8 cellular contexts compared by ENCODE assay signal in genomic region chr16:25111403-25112166, GRCh38. TPM values are rescaled to one million over a fixed set of nuclear protein-coding genes. Genes with fewer than 3 reads are reported as not detected.
A peak's percentile ranks its signal among the peaks of the same experiment; 100 is the strongest.
DNase-seq lines count a peak whose midpoint lies in the region; ATAC-seq lines count a peak whose summit lies in the region.

Gene LCMT1 (plus strand): TSS chr16:25111742. CDS start chr16:25111884, 142 bp downstream.

- peaks cover 31% of the 10 kb centered on the region for H3K79me1 ChIP-seq in mesenchymal stem cell (replicated peaks; ENCODE audit: low read length, poor library complexity, severe bottlenecking)

- peaks cover 2% of the 10 kb centered on the region for H3K4me1 ChIP-seq in NT2/D1 (ENCODE audit: insufficient read depth, insufficient read length)
- no peaks in the 10 kb centered on the region for H3K4me1 ChIP-seq in endocrine pancreas (ENCODE audit: control insufficient read depth, insufficient read depth, low read length)
- H3K4me1 ChIP-seq in mesenchymal stem cell (ENCODE audit: control insufficient read depth, insufficient read depth, low read depth, low read length) = peaks cover 9% of the 10 kb centered on the region

- peak within 1 kb of the TSS in 1 of 2 experiments; percentile 42 for H2BK12ac ChIP-seq in mesenchymal stem cell (ENCODE audit: low read length in 2 of 2)

- H3K27me3 ChIP-seq in NT2/D1 (ENCODE audit: insufficient read depth, insufficient read length) = no peaks in the 10 kb centered on the region
- no peaks in the 10 kb centered on the region for H3K27me3 ChIP-seq in endocrine pancreas (ENCODE audit: control insufficient read depth, insufficient read depth, low read length)
- no peaks in the 10 kb centered on the region for H3K27me3 ChIP-seq in mesenchymal stem cell (ENCODE audit: control insufficient read depth in 1 of 2, insufficient read depth in 1 of 2, low read length in 2 of 2)

- peak within 1 kb of the TSS; percentile 95 for H3K4me3 ChIP-seq in NT2/D1 (ENCODE audit: insufficient read length, low read depth)
- H3K4me3 ChIP-seq in endocrine pancreas (ENCODE audit: control insufficient read depth, insufficient read depth, low read length) = peak within 1 kb of the TSS; percentile 69
- peak within 1 kb of the TSS; percentile 94 to 98 for H3K4me3 ChIP-seq in mesenchymal stem cell (ENCODE audit: insufficient read depth in 1 of 2, low read depth in 1 of 2, low read length in 2 of 2)

- peak; percentile 95 for ATAC-seq in GM21381 (IDR thresholded peaks at IDR 0.05; ENCODE audit: unreplicated experiment)
- ATAC-seq in activated CD8-positive, alpha-beta memory T cell treated with anti-CD3 and anti-CD28 coated beads, Interleukin-2, amount 10 ng/mL, durations not matched to agents 7 days and 5 days = peak; percentile 93

- H3K4me3 Mint-ChIP-seq in activated CD8-positive, alpha-beta memory T cell treated with anti-CD3 and anti-CD28 coated beads, Interleukin-2, amount 10 ng/mL, durations not matched to agents 7 days and 5 days = peak within 1 kb of the TSS; percentile 82

- peak; percentile 96 for DNase-seq in COR-L47 (lab: John Stamatoyannopoulos, UW)
- peak in 75 of 76 experiments; percentile 19 to 99 (median 88) for DNase-seq in HUDEP-2 (lab: John Stamatoyannopoulos, UW; ENCODE audit: unreplicated experiment in 76 of 76)
- peak; percentile 96 for DNase-seq in NT2/D1 (ENCODE audit: low read depth, low spot score)
- DNase-seq in activated CD8-positive, alpha-beta memory T cell treated with anti-CD3 and anti-CD28 coated beads, Interleukin-2, amount 10 ng/mL, durations not matched to agents 7 days and 5 days = peak; percentile 97
- peak; percentile 99 for DNase-seq in mesenchymal stem cell
- peak; percentile 80 for DNase-seq in stimulated activated CD8-positive, alpha-beta memory T cell treated with anti-CD3 and anti-CD28 coated beads, Interleukin-12 subunit alpha, Interleukin-12 subunit beta, amount 100 ng/mL, for 4 hours (ENCODE audit: low read depth)

- no peaks in the 10 kb centered on the region for H3K9me3 Mint-ChIP-seq in activated CD8-positive, alpha-beta memory T cell treated with anti-CD3 and anti-CD28 coated beads, Interleukin-2, amount 10 ng/mL, durations not matched to agents 7 days and 5 days (ENCODE audit: low read depth)

- H3K4ac ChIP-seq in mesenchymal stem cell (ENCODE audit: low read depth in 1 of 2, low read length in 2 of 2) = peak within 1 kb of the TSS; percentile 10 to 81

- H3K27ac ChIP-seq in mesenchymal stem cell (ENCODE audit: low read length, poor library complexity, severe bottlenecking) = peak within 1 kb of the TSS; percentile 71

- peaks cover 3% of the 10 kb centered on the region for H3K36me3 Mint-ChIP-seq in activated CD8-positive, alpha-beta memory T cell treated with anti-CD3 and anti-CD28 coated beads, Interleukin-2, amount 10 ng/mL, durations not matched to agents 7 days and 5 days

- H3K9me3 ChIP-seq in NT2/D1 (ENCODE audit: insufficient read depth, low read length) (no peaks in the 10 kb centered on the region), endocrine pancreas (ENCODE audit: control insufficient read depth, low read length) (no peaks in the 10 kb centered on the region), mesenchymal stem cell (ENCODE audit: control insufficient read depth, low read length) (no peaks in the 10 kb centered on the region)

- peaks cover 54% of the 10 kb centered on the region for H3K4me1 Mint-ChIP-seq in activated CD8-positive, alpha-beta memory T cell treated with anti-CD3 and anti-CD28 coated beads, Interleukin-2, amount 10 ng/mL, durations not matched to agents 7 days and 5 days

- H3K36me3 ChIP-seq in NT2/D1 (ENCODE audit: insufficient read depth, insufficient read length, low read length) = peaks cover 21% of the 10 kb centered on the region
- H3K36me3 ChIP-seq in endocrine pancreas (ENCODE audit: control insufficient read depth, insufficient read depth, low read length) = no peaks in the 10 kb centered on the region
- H3K36me3 ChIP-seq in mesenchymal stem cell (ENCODE audit: control insufficient read depth in 1 of 2, insufficient read depth in 2 of 2, low read depth in 1 of 2, low read length in 2 of 2) = peaks cover 3 to 20% of the 10 kb centered on the region in 2 experiments

- under 1% methylated on average over 53 of the region's 55 CpGs for WGBS in mesenchymal stem cell

- no peak within 1 kb of the TSS for H2BK120ac ChIP-seq in mesenchymal stem cell (ENCODE audit: low read depth, low read length)

- peak within 1 kb of the TSS; percentile 57 for H4K91ac ChIP-seq in mesenchymal stem cell (ENCODE audit: low read length)

- H2BK15ac ChIP-seq in mesenchymal stem cell (ENCODE audit: low read depth, poor library complexity, severe bottlenecking) = peak within 1 kb of the TSS; percentile 15

- H4K8ac ChIP-seq in mesenchymal stem cell (ENCODE audit: low read length) = peak within 1 kb of the TSS; percentile 66

- H2BK5ac ChIP-seq in mesenchymal stem cell (ENCODE audit: low read depth, low read length, poor library complexity, severe bottlenecking) = no peak within 1 kb of the TSS

- no peaks in the 10 kb centered on the region for H3K27me3 Mint-ChIP-seq in activated CD8-positive, alpha-beta memory T cell treated with anti-CD3 and anti-CD28 coated beads, Interleukin-2, amount 10 ng/mL, durations not matched to agents 7 days and 5 days

- H2AK5ac ChIP-seq in mesenchymal stem cell (ENCODE audit: low read length, severe bottlenecking) = no peak within 1 kb of the TSS

- peak within 1 kb of the TSS in 1 of 2 experiments; percentile 82 for H3K14ac ChIP-seq in mesenchymal stem cell (ENCODE audit: low read length in 2 of 2)

- peak within 1 kb of the TSS; percentile 97 for H3K27ac Mint-ChIP-seq in activated CD8-positive, alpha-beta memory T cell treated with anti-CD3 and anti-CD28 coated beads, Interleukin-2, amount 10 ng/mL, durations not matched to agents 7 days and 5 days

- H3K18ac ChIP-seq in mesenchymal stem cell (ENCODE audit: low read depth in 1 of 2, low read length in 2 of 2) = peak within 1 kb of the TSS in 1 of 2 experiments; percentile 50

- CTCF ChIA-PET in activated CD8-positive, alpha-beta memory T cell treated with anti-CD3 and anti-CD28 coated beads, Interleukin-2, amount 10 ng/mL, durations not matched to agents 7 days and 5 days (lab: Charles Lee) = interaction anchor here (0.7 to 7.7 kb wide), 11 partner anchors 15 to 381 kb away, joined by 3 to 75 read pairs (median 3); no protein-coding TSS in a partner anchor

- H3K9ac ChIP-seq in NT2/D1 (ENCODE audit: insufficient read length, low read depth) (peak within 1 kb of the TSS; percentile 93), endocrine pancreas (ENCODE audit: control insufficient read depth, insufficient read depth, low read length) (peak within 1 kb of the TSS; percentile 74), mesenchymal stem cell (ENCODE audit: low read length) (peak within 1 kb of the TSS; percentile 95)

- peak within 1 kb of the TSS; percentile 99 for H2AFZ ChIP-seq in mesenchymal stem cell (ENCODE audit: low read depth, low read length)

- H3K4me2 ChIP-seq in mesenchymal stem cell (ENCODE audit: low read length, poor library complexity, severe bottlenecking) = peak within 1 kb of the TSS; percentile 82

- peak within 1 kb of the TSS in 1 of 2 experiments; percentile 46 for H3K23ac ChIP-seq in mesenchymal stem cell (ENCODE audit: low read length in 2 of 2)

RNA-seq across cellular contexts. Expression of gene LCMT1, which starts in this region (rescaled TPM):
- 10 to 100 TPM; 38.9 to 44.6 TPM for total RNA-seq in activated CD8-positive, alpha-beta memory T cell treated with anti-CD3 and anti-CD28 coated beads, Interleukin-2, amount 10 ng/mL, durations not matched to agents 7 days and 5 days
- 29.2 TPM for polyA plus RNA-seq in mesenchymal stem cell (2013, experiment 1 of 2)
- polyA plus RNA-seq in mesenchymal stem cell (2013, experiment 2 of 2) = 28.6 TPM

Comparison
In these comparisons a context has a peak if more than half of its experiments do, and no peak if none do; other contexts are left out.
1. Peak in every context shown above with its lines: DNase-seq, ATAC-seq, H3K4me3 ChIP-seq and H3K27ac ChIP-seq.